8 cellular contexts compared by ENCODE assay signal in the genomic region with DNA sequence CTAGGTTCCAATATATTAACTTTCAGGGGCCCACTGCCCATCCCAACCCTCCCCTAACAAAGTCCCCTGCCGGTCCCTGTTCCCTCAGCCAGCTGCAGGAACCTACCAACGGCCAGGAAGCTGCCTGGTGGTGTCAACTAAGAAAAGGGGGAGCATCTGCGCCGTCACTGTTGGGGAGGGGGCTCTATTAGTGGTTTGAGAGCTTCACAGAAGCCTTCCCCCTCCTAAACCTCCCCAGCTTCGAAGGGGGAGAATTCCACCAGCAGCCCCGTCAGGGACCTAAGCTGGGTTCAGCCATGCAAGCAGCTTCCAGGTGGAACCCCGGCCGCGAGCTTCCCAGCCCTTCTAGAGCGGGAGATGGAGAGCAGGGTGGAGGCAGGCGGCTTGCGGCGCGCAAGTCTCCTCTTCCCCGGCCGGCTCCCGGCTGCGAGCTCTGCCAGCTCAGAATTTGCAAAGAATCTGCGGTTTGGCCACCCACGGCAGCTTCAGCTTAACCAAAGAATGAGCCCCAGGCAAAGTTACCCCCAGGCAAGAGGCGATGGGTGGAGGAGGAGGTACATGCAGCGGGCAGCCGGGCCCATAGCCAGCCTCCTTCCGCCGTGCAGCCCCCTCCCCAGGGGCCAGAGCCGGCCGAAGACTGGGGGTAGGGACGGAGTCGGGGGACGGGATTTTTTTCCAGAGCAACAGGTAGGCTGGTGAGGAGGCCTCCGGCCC. TPM values are rescaled to one million over a fixed set of nuclear protein-coding genes. Genes with fewer than 3 reads are reported as not detected.
DNase-seq lines count a peak whose midpoint lies in the region; ATAC-seq, FAIRE-seq and TF ChIP-seq lines count a peak whose summit lies in the region.

No MANE protein-coding gene starts in this region.

- peak overlapping the region; percentile 93 for H3K27ac ChIP-seq in VCaP
- H3K27ac ChIP-seq in layer of hippocampus (ENCODE audit: low read depth, low read length): peak overlapping the region; percentile 58

- H3K36me3 ChIP-seq in bronchial epithelial cell (ENCODE audit: control insufficient read depth, insufficient read depth, low read length): peaks cover 5% of the 10 kb centered on the region

- ATAC-seq in GM21529 (IDR thresholded peaks at IDR 0.05; ENCODE audit: unreplicated experiment): peak; percentile 24

- TF ChIP-seq CTCF in VCaP (conservative IDR thresholded peaks at IDR 0.05): no peak
- TF ChIP-seq CTCF in bronchial epithelial cell (IDR thresholded peaks at IDR 0.05; ENCODE audit: insufficient read depth, low read length, severe bottlenecking): no peak

- no peak for FAIRE-seq in bronchial epithelial cell (lab: Jason Lieb, UNC)

- H3K4me3 ChIP-seq in bronchial epithelial cell (ENCODE audit: low read depth, low read length): peak overlapping the region; percentile 88

- H3K27me3 ChIP-seq in bronchial epithelial cell (ENCODE audit: control insufficient read depth, insufficient read depth, low read length) (no peaks in the 10 kb centered on the region), layer of hippocampus (ENCODE audit: control insufficient read depth, insufficient read depth, low read length) (no peaks in the 10 kb centered on the region)

- DNase-seq in Caki2 (ENCODE audit: low read depth) (peak; percentile 66), Kasumi-1 (lab: John Stamatoyannopoulos, UW) (peak; percentile 34 to 61), bronchial epithelial cell (ENCODE audit: low read depth) (peak; percentile 64), cortex of kidney (lab: John Stamatoyannopoulos, UW) (no peak)
- peak; percentile 87 for DNase-seq in stimulated activated CD4-positive, alpha-beta T cell treated with anti-CD3 and anti-CD28 coated beads, Interleukin-1b, Interleukin-23, amount 100 ng/mL, for 48 hours

- in situ Hi-C loops in Caki2 (cut with HindIII; ENCODE audit: low pct_unique_long_range_greater_than_20kb, low sequenced_read_pairs): no loop called here

RNA-seq across cellular contexts. Expression of gene DDX19A, which starts 33.7 kb away (rescaled TPM):
- total RNA-seq in Caki2 (2014; rRNA removed; shearing (Covaris generic); ENCODE audit: low replicate concordance): 22.2 and 29.9 TPM in 2 replicates
- 21.3 and 27.9 TPM in 2 replicates for total RNA-seq in bronchial epithelial cell

RNA-seq across cellular contexts. Expression of gene ST3GAL2, which starts 58.5 kb away (rescaled TPM):
- total RNA-seq in Caki2 (2014; rRNA removed; shearing (Covaris generic); ENCODE audit: low replicate concordance): 34.1 and 38.0 TPM in 2 replicates
- 2.6 and 3.2 TPM in 2 replicates for total RNA-seq in bronchial epithelial cell
